ENCODE assay signal across 10 cellular contexts in the genomic region with DNA sequence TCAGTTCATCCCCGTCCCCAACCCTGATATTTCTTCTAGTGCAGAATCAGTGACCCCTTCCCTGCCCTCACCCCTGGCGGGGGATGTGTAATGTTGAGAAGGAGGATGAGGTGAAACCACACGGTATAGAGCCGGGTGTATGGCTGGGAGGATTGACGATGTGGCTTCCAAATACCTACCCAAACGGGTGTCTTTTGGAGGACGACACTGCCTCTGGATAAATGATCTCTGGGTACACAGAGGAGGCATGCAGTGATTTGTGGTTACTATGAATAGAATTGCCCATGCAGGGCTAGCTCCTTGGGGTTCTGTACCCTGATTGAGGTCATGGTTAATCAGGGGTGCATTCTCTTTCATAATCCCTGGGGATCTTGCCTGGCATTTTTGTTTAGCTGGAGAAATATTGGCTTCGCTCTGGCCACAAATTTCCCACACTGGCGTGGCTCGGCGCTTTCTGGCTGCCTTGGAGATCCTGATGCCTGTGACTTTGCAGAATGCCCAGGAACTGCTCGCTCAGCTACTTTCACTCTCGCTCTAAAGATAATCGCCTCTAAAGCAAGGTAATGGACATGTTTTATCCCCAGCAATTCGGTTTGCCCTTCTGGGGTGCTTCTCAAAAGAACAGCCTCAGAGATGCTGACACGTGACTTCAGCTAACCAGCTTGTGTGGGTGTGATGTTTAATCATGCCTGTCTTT.
A peak's percentile ranks its signal among the peaks of the same experiment; 100 is the strongest.
DNase-seq lines count a peak whose midpoint lies in the region; ATAC-seq, FAIRE-seq and TF ChIP-seq lines count a peak whose summit lies in the region.
"Had no signal": no experiment of that assay in that cellular context is flagged by ENCODE, and none has a peak within 500 bp of the region (broad histone marks: within the 10 kb centered on the region; RNA-seq: fewer than 3 reads in every experiment).

No MANE protein-coding gene starts in this region.

- intact Hi-C loops in Right ventricle myocardium inferior (cut with DNase I) (no loop called here), cardiac septum (cut with DNase I) (no loop called here), uterus (cut with DNase I; ENCODE audit: low total_unique reads) (no loop called here)

- H3K4me3 ChIP-seq in astrocyte (ENCODE audit: insufficient read depth, low read depth, low read length) (peak overlapping the region; percentile 46), uterus (peak overlapping the region in 1 of 2 donors; percentile 28)

- peaks cover 1% of the 10 kb centered on the region for H3K36me3 Mint-ChIP-seq in astrocyte (ENCODE audit: low read depth, unreplicated experiment)

- peak; percentile 20 for ATAC-seq in Right ventricle myocardium inferior
- ATAC-seq in HG03139 (IDR thresholded peaks at IDR 0.05; ENCODE audit: unreplicated experiment) = no peak

- peak overlapping the region; percentile 39 for H3K9ac ChIP-seq in astrocyte (ENCODE audit: low read length)

- peak overlapping the region; percentile 77 for H3K4me2 ChIP-seq in astrocyte (ENCODE audit: low read length)

- H2AFZ ChIP-seq in astrocyte (ENCODE audit: low read depth, low read length) = peak overlapping the region; percentile 19

- no peaks in the 10 kb centered on the region for H4K20me1 ChIP-seq in astrocyte (ENCODE audit: insufficient read depth, low read length)

- H3K79me2 ChIP-seq in astrocyte (ENCODE audit: insufficient read depth, low read length) = no peaks in the 10 kb centered on the region

- H3K4me1 ChIP-seq in astrocyte (ENCODE audit: insufficient read depth, low read length) = no peaks in the 10 kb centered on the region
- no peaks in the 10 kb centered on the region for H3K4me1 ChIP-seq in uterus

- H3K27me3 Mint-ChIP-seq in astrocyte (ENCODE audit: low read depth, unreplicated experiment) = peaks cover 12% of the 10 kb centered on the region

- no peak overlapping the region for H3K27ac Mint-ChIP-seq in astrocyte (ENCODE audit: unreplicated experiment)

- DNase-seq in Right ventricle myocardium inferior (ENCODE audit: missing footprints) = no peak
- no peak for DNase-seq in cardiac septum (ENCODE audit: low spot score)
- DNase-seq in astrocyte (ENCODE audit: low read depth) = no peak
- peak; percentile 33 for DNase-seq in kidney tubule cell (ENCODE audit: low spot score)
- peak; percentile 35 for DNase-seq in urothelium cell line (ENCODE audit: low spot score)
- DNase-seq in D721Med (ENCODE audit: insufficient read length, low spot score) = no peak
- DNase-seq in uterus = no peak
- DNase-seq: Caco-2 had no signal

- H3K9me3 ChIP-seq in astrocyte (ENCODE audit: insufficient read depth, low read depth, low read length) = no peaks in the 10 kb centered on the region
- no peaks in the 10 kb centered on the region for H3K9me3 ChIP-seq in uterus
- H3K9me3 ChIP-seq: Caco-2 had no signal

- H3K27ac ChIP-seq in astrocyte (ENCODE audit: low read depth, low read length) = no peak overlapping the region
- no peak overlapping the region for H3K27ac ChIP-seq in uterus

- peaks cover 14% of the 10 kb centered on the region for H3K4me1 Mint-ChIP-seq in astrocyte (ENCODE audit: low read depth, unreplicated experiment)

- H3K27me3 ChIP-seq in astrocyte (ENCODE audit: insufficient read depth, low read length) (peaks cover 10% of the 10 kb centered on the region), uterus (no peaks in the 10 kb centered on the region)

- H3K4me3 Mint-ChIP-seq in astrocyte (ENCODE audit: unreplicated experiment) = no peak overlapping the region
- H3K4me3 Mint-ChIP-seq: central memory CD8-positive, alpha-beta T cell had no signal

- FAIRE-seq in astrocyte (lab: Jason Lieb, UNC) (no peak), urothelium cell line (lab: Jason Lieb, UNC) (peak; percentile 52), D721Med (lab: Jason Lieb, UNC) (no peak)

- TF ChIP-seq CTCF in astrocyte (IDR thresholded peaks at IDR 0.05; ENCODE audit: insufficient read depth, low read depth, low read length) = no peak
- TF ChIP-seq CTCF in D721Med (IDR thresholded peaks at IDR 0.05; ENCODE audit: insufficient read depth, missing control alignments) = no peak
- no peak for TF ChIP-seq CTCF in uterus (IDR thresholded peaks at IDR 0.05)

- H3K9me3 Mint-ChIP-seq in astrocyte (ENCODE audit: unreplicated experiment) = peaks cover 3% of the 10 kb centered on the region
- H3K9me3 Mint-ChIP-seq: central memory CD8-positive, alpha-beta T cell had no signal

- H3K36me3 ChIP-seq in astrocyte (ENCODE audit: insufficient read depth, low read length) = no peaks in the 10 kb centered on the region
- H3K36me3 ChIP-seq in uterus = no peaks in the 10 kb centered on the region

- TF ChIP-seq POLR2A in uterus (IDR thresholded peaks at IDR 0.05) = no peak

Comparison
In these comparisons a context has a peak if more than half of its experiments do, and no peak if none do; other contexts are left out.
1. DNase-seq: peak in kidney tubule cell (single experiment) and urothelium cell line (single experiment); none in Right ventricle myocardium inferior (single experiment), cardiac septum (single experiment), astrocyte (single experiment), D721Med (single experiment) and uterus (0 of 2).